35 cellular contexts compared by ENCODE assay signal in genomic region chr5:109231331-109231730, GRCh38.
"Had no signal": no experiment of that assay in that cellular context is flagged by ENCODE, and none has a peak within 500 bp of the region (broad histone marks: within the 10 kb centered on the region; RNA-seq: fewer than 3 reads in every experiment).

No MANE protein-coding gene starts in this region.

- H3K27ac ChIP-seq: KMS-11 had no signal

- H3K36me3 ChIP-seq: MG63 had no signal

- DNase-seq: Karpas-422, Kasumi-1, MG63, MM.1S, MV-4-11, NCI-H1048, NCI-H1092, NCI-H1092 treated with DMSO at 0.1 percent for 48 hours, NCI-H1105, NCI-H1105 treated with DMSO at 0.1 percent for 48 hours, NCI-H1417, NCI-H1417 treated with DMSO at 0.1 percent for 48 hours, NCI-H1436, NCI-H1436 treated with DMSO at 0.1 percent for 48 hours, NCI-H146, NCI-H1694, NCI-H1694 treated with DMSO at 0.1 percent for 48 hours, NCI-H187, NCI-H187 treated with DMSO at 0.1 percent for 48 hours, NCI-H1930, NCI-H2029, NCI-H2029 treated with DMSO at 0.1 percent for 48 hours, NCI-H2081, NCI-H2081 treated with DMSO at 0.1 percent for 48 hours, NCI-H2107, NCI-H2171, NCI-H2171 treated with DMSO at 0.1 percent for 48 hours, NCI-H2227 treated with DMSO at 0.1 percent for 48 hours, NCI-H226, NCI-H345, NCI-H446, NCI-H446 treated with DMSO at 0.1 percent for 48 hours, NCI-H510A, NCI-H510A treated with DMSO at 0.1 percent for 48 hours had no signal

- H3K9ac ChIP-seq: KMS-11 had no signal

- H3K4me3 ChIP-seq: MG63 had no signal

- H3K4me2 ChIP-seq: KMS-11 had no signal
